In genomic region chr16:8753411-8754054, GRCh38 we compare ENCODE assay signal across 23 cellular contexts. TPM values are rescaled to one million over a fixed set of nuclear protein-coding genes. Genes with fewer than 3 reads are reported as not detected.
A peak's percentile ranks its signal among the peaks of the same experiment; 100 is the strongest.
DNase-seq lines count a peak whose midpoint lies in the region; ATAC-seq, FAIRE-seq and TF ChIP-seq lines count a peak whose summit lies in the region.
"Had no signal": no experiment of that assay in that cellular context is flagged by ENCODE, and none has a peak within 500 bp of the region (broad histone marks: within the 10 kb centered on the region; RNA-seq: fewer than 3 reads in every experiment).

No MANE protein-coding gene starts in this region.

- intact Hi-C loops in Caco-2 (cut with micrococcal nuclease; ENCODE audit: unreplicated experiment) (loop anchor here (1.0 to 2.0 kb wide), 2 partner anchors 43 to 75 kb away; partner anchors contain the start of genes PMM2 and TMEM186), posterior vena cava (cut with DNase I) (no loop called here)

- peak overlapping the region; percentile 42 for H3K4me3 Mint-ChIP-seq in Caco-2 (ENCODE audit: unreplicated experiment)
- no peak overlapping the region for H3K4me3 Mint-ChIP-seq in astrocyte (ENCODE audit: unreplicated experiment)
- no peak overlapping the region for H3K4me3 Mint-ChIP-seq in nephron progenitor cell
- H3K4me3 Mint-ChIP-seq: CD14-positive monocyte had no signal

- no peak overlapping the region for H3K9ac ChIP-seq in astrocyte (ENCODE audit: low read length)
- H3K9ac ChIP-seq: KMS-11 had no signal

- H3K9me3 ChIP-seq in Caco-2 (no peaks in the 10 kb centered on the region), astrocyte (ENCODE audit: insufficient read depth, low read depth, low read length) (no peaks in the 10 kb centered on the region)
- H3K9me3 ChIP-seq: BE2C, SJCRH30 had no signal

- H3K27ac ChIP-seq in astrocyte (ENCODE audit: low read depth, low read length) = no peak overlapping the region
- H3K27ac ChIP-seq: 22Rv1, KMS-11, PC-9, SJCRH30 had no signal

- no peak for FAIRE-seq in astrocyte (lab: Jason Lieb, UNC)
- FAIRE-seq: GM18507, HTR-8/SVneo had no signal

- no peak overlapping the region for H2AFZ ChIP-seq in astrocyte (ENCODE audit: low read depth, low read length)
- H2AFZ ChIP-seq: PC-9 had no signal

- H3K4me1 ChIP-seq in Caco-2 (peaks cover 43% of the 10 kb centered on the region), astrocyte (ENCODE audit: insufficient read depth, low read length) (peaks cover 4% of the 10 kb centered on the region)
- H3K4me1 ChIP-seq: BE2C had no signal

- H3K27ac Mint-ChIP-seq in Caco-2 (ENCODE audit: unreplicated experiment) = peak overlapping the region; percentile 89
- H3K27ac Mint-ChIP-seq in astrocyte (ENCODE audit: unreplicated experiment) = no peak overlapping the region
- H3K27ac Mint-ChIP-seq in nephron progenitor cell = peak overlapping the region; percentile 13
- H3K27ac Mint-ChIP-seq: CD14-positive monocyte had no signal

- ATAC-seq in HG02870 (IDR thresholded peaks at IDR 0.05; ENCODE audit: unreplicated experiment) = no peak
- ATAC-seq: Right ventricle myocardium inferior had no signal

- no TSS peak for BruUV-seq in Caco-2 (replicated peaks; lab: Mats Ljungman, UMichigan)

- H3K36me3 ChIP-seq in Caco-2 (ENCODE audit: control insufficient read depth, insufficient read depth, low read length) (no peaks in the 10 kb centered on the region), astrocyte (ENCODE audit: insufficient read depth, low read length) (no peaks in the 10 kb centered on the region)
- H3K36me3 ChIP-seq: BE2C had no signal

- TF ChIP-seq CTCF in Caco-2 (IDR thresholded peaks at IDR 0.05; ENCODE audit: insufficient read depth in 1 of 2, low read depth in 1 of 2, low read length in 1 of 2, severe bottlenecking in 1 of 2, unreplicated experiment in 1 of 2) = no peak
- no peak for TF ChIP-seq CTCF in astrocyte (IDR thresholded peaks at IDR 0.05; ENCODE audit: insufficient read depth, low read depth, low read length)
- no peak for TF ChIP-seq CTCF in nephron progenitor cell (IDR thresholded peaks at IDR 0.05)

- H3K4me2 ChIP-seq in astrocyte (ENCODE audit: low read length) = no peak overlapping the region
- H3K4me2 ChIP-seq: KMS-11, PC-9 had no signal

- peak; percentile 59 to 74 for DNase-seq in Caco-2
- DNase-seq in astrocyte (ENCODE audit: low read depth) = peak; percentile 5
- DNase-seq in nephron progenitor cell = no peak
- peak; percentile 52 for DNase-seq in posterior vena cava (ENCODE audit: low spot score)
- no peak for DNase-seq in putamen (ENCODE audit: low spot score)
- no peak for DNase-seq in activated CD4-positive, alpha-beta T cell treated with anti-CD3 and anti-CD28 coated beads for 4 hours
- DNase-seq in DMS 273 treated with DMSO at 0.1 percent for 48 hours (lab: John Stamatoyannopoulos, UW) = no peak
- DNase-seq: BE2C, H7, MM.1S, NCI-H1417, NCI-H1694, NCI-H2029 treated with DMSO at 0.1 percent for 48 hours, NCI-H526 treated with DMSO at 0.1 percent for 48 hours, PC-9, SJCRH30 had no signal

- peaks cover 3% of the 10 kb centered on the region for H4K20me1 ChIP-seq in astrocyte (ENCODE audit: insufficient read depth, low read length)

- no peaks in the 10 kb centered on the region for H3K79me2 ChIP-seq in astrocyte (ENCODE audit: insufficient read depth, low read length)

- H3K4me3 ChIP-seq in Caco-2 (ENCODE audit: low read depth, low read length) (no peak overlapping the region), astrocyte (ENCODE audit: insufficient read depth, low read depth, low read length) (no peak overlapping the region)
- H3K4me3 ChIP-seq: PC-9, SJCRH30 had no signal

- H3K27me3 Mint-ChIP-seq in Caco-2 (ENCODE audit: insufficient read depth, unreplicated experiment) (no peaks in the 10 kb centered on the region), astrocyte (ENCODE audit: low read depth, unreplicated experiment) (no peaks in the 10 kb centered on the region), nephron progenitor cell (ENCODE audit: low read depth, poor library complexity) (peaks cover 2% of the 10 kb centered on the region)

- POLR2A ChIA-PET in Caco-2 (lab: Charles Lee) = no interaction called here

- CTCF ChIA-PET in Caco-2 (lab: Charles Lee) = no interaction called here

- H3K36me3 Mint-ChIP-seq in Caco-2 (ENCODE audit: insufficient read depth, unreplicated experiment) (peaks cover 28% of the 10 kb centered on the region), astrocyte (ENCODE audit: low read depth, unreplicated experiment) (peaks cover 4% of the 10 kb centered on the region), nephron progenitor cell (ENCODE audit: low read depth) (peaks cover 46% of the 10 kb centered on the region)

- H3K9me3 Mint-ChIP-seq in Caco-2 (ENCODE audit: unreplicated experiment) (no peaks in the 10 kb centered on the region), astrocyte (ENCODE audit: unreplicated experiment) (peaks cover 2% of the 10 kb centered on the region), nephron progenitor cell (no peaks in the 10 kb centered on the region)

- H3K27me3 ChIP-seq in Caco-2 (replicated peaks; ENCODE audit: control insufficient read depth, insufficient read depth, low read length) = no peaks in the 10 kb centered on the region
- H3K27me3 ChIP-seq in astrocyte (ENCODE audit: insufficient read depth, low read length) = no peaks in the 10 kb centered on the region
- H3K27me3 ChIP-seq: BE2C, SJCRH30 had no signal

- H3K4me1 Mint-ChIP-seq in Caco-2 (ENCODE audit: low read depth, unreplicated experiment) = peaks cover 24% of the 10 kb centered on the region
- peaks cover 12% of the 10 kb centered on the region for H3K4me1 Mint-ChIP-seq in astrocyte (ENCODE audit: low read depth, unreplicated experiment)
- H3K4me1 Mint-ChIP-seq in nephron progenitor cell = no peaks in the 10 kb centered on the region

RNA-seq across cellular contexts. Expression of gene TMEM186, which starts 43.9 kb away (rescaled TPM):
- total RNA-seq in Caco-2 (2022) (11.4 and 11.9 TPM in 2 replicates), astrocyte (7.9 and 9.6 TPM in 2 replicates), posterior vena cava (1 to 10 TPM; 5.4 to 6.4 TPM)

RNA-seq across cellular contexts. Expression of gene PMM2, which starts 44.1 kb away (rescaled TPM):
- total RNA-seq in Caco-2 (2022) (66.3 and 69.0 TPM in 2 replicates), astrocyte (57.8 TPM in 2 replicates), posterior vena cava (10 to 100 TPM; 26.1 to 30.6 TPM)

Comparison
In these comparisons a context has a peak if more than half of its experiments do, and no peak if none do; other contexts are left out.
1. DNase-seq: peak in Caco-2 (2 of 2), astrocyte (single experiment) and posterior vena cava (single experiment); none in nephron progenitor cell (single experiment), putamen (single experiment), activated CD4-positive, alpha-beta T cell treated with anti-CD3 and anti-CD28 coated beads for 4 hours (0 of 2) and DMS 273 treated with DMSO at 0.1 percent for 48 hours (single experiment).